13 cellular contexts compared by ENCODE assay signal in genomic region chr9:107299437-107299836, GRCh38. TPM values are rescaled to one million over a fixed set of nuclear protein-coding genes. Genes with fewer than 3 reads are reported as not detected.
DNase-seq lines count a peak whose midpoint lies in the region; ATAC-seq and TF ChIP-seq lines count a peak whose summit lies in the region.
"Had no signal": no experiment of that assay in that cellular context is flagged by ENCODE, and none has a peak within 500 bp of the region (broad histone marks: within the 10 kb centered on the region; RNA-seq: fewer than 3 reads in every experiment).

No MANE protein-coding gene starts in this region.

- H3K4me3 ChIP-seq in BE2C (ENCODE audit: low read depth, low read length), result no peak overlapping the region
- no peak overlapping the region for H3K4me3 ChIP-seq in GM23248
- no peak overlapping the region for H3K4me3 ChIP-seq in coronary artery

- peak; percentile 37 for ATAC-seq in T-helper 17 cell
- ATAC-seq in GM18520 (IDR thresholded peaks at IDR 0.05; ENCODE audit: unreplicated experiment), result no peak
- no peak for ATAC-seq in GM18511 (IDR thresholded peaks at IDR 0.05; ENCODE audit: unreplicated experiment)
- ATAC-seq: esophagus mucosa; naive thymus-derived CD4-positive, alpha-beta T cell had no signal

- H3K27me3 Mint-ChIP-seq in T-helper 17 cell, result no peaks in the 10 kb centered on the region
- H3K27me3 Mint-ChIP-seq in immature natural killer cell (ENCODE audit: low read depth in 3 of 3), result peaks cover 0 to 2% (median 1%) of the 10 kb centered on the region in 3 donors
- no peaks in the 10 kb centered on the region for H3K27me3 Mint-ChIP-seq in activated T-helper 2 cell treated with anti-CD3 and anti-CD28 coated beads, Interferon-gamma antibody, Interleukin-2, Interleukin-4, amounts not matched to agents 10 μg/mL and 5 μg/mL and 100 μg/mL, durations not matched to agents 14 hours and 24 hours and 36 hours (ENCODE audit: low read depth)
- H3K27me3 Mint-ChIP-seq: naive thymus-derived CD4-positive, alpha-beta T cell had no signal

- H4K20me1 ChIP-seq in GM23248 (ENCODE audit: insufficient read depth), result peaks cover 64% of the 10 kb centered on the region; the same call in 1 of the 2 replicates

- no peak overlapping the region for H2AFZ ChIP-seq in GM23248

- no peaks in the 10 kb centered on the region for H3K9me2 ChIP-seq in GM23248 (ENCODE audit: insufficient read depth)

- H3K9me3 Mint-ChIP-seq in immature natural killer cell, result no peaks in the 10 kb centered on the region
- no peaks in the 10 kb centered on the region for H3K9me3 Mint-ChIP-seq in activated T-helper 2 cell treated with anti-CD3 and anti-CD28 coated beads, Interferon-gamma antibody, Interleukin-2, Interleukin-4, amounts not matched to agents 10 μg/mL and 5 μg/mL and 100 μg/mL, durations not matched to agents 14 hours and 24 hours and 36 hours
- H3K9me3 Mint-ChIP-seq: naive thymus-derived CD4-positive, alpha-beta T cell had no signal

- DNase-seq in BE2C, result no peak
- peak; percentile 44 for DNase-seq in GM23248
- DNase-seq in T-helper 17 cell, result no peak
- DNase-seq in immature natural killer cell, result peak in 2 of 3 donors; percentile 5 to 24
- no peak for DNase-seq in activated T-helper 2 cell treated with anti-CD3 and anti-CD28 coated beads, Interferon-gamma antibody, Interleukin-2, Interleukin-4, amounts not matched to agents 10 μg/mL and 5 μg/mL and 100 μg/mL, durations not matched to agents 14 hours and 24 hours and 36 hours (ENCODE audit: low spot score)
- no peak for DNase-seq in coronary artery (ENCODE audit: low spot score)
- DNase-seq: H7; NCI-H2171 treated with DMSO at 0.1 percent for 48 hours; stimulated activated CD4-positive, alpha-beta T cell treated with anti-CD3 and anti-CD28 coated beads, Interleukin-15, amount 100 ng/mL, for 24 hours had no signal

- H3K4me1 ChIP-seq in BE2C, result peaks cover 8% of the 10 kb centered on the region
- peaks cover 43% of the 10 kb centered on the region for H3K4me1 ChIP-seq in GM23248 (ENCODE audit: insufficient read depth)

- H3K9ac ChIP-seq in GM23248, result no peak overlapping the region

- intact Hi-C loops in activated T-helper 2 cell treated with anti-CD3 and anti-CD28 coated beads, Interferon-gamma antibody, Interleukin-2, Interleukin-4, amounts not matched to agents 10 μg/mL and 5 μg/mL and 100 μg/mL, durations not matched to agents 14 hours and 24 hours and 36 hours (cut with micrococcal nuclease), result loop anchor here (1.0 kb wide), 1 partner anchor 10 kb away; no protein-coding TSS in a partner anchor

- H3F3A ChIP-seq in GM23248 (ENCODE audit: insufficient read depth), result peaks cover 30% of the 10 kb centered on the region

- no peaks in the 10 kb centered on the region for H3K27me3 ChIP-seq in BE2C
- no peaks in the 10 kb centered on the region for H3K27me3 ChIP-seq in GM23248 (replicated peaks; ENCODE audit: insufficient read depth)

- peaks cover 100% of the 10 kb centered on the region for H3K79me2 ChIP-seq in GM23248 (ENCODE audit: insufficient read depth)

- TF ChIP-seq CTCF in BE2C (IDR thresholded peaks at IDR 0.05; ENCODE audit: low read depth, low read length) (peak; percentile 17; the same call in 1 of the 2 replicates), coronary artery (IDR thresholded peaks at IDR 0.05) (no peak)

- H3K27ac Mint-ChIP-seq in T-helper 17 cell (peak overlapping the region; percentile 11), immature natural killer cell (peak overlapping the region in 3 of 6 donors; percentile 2 to 53 (median 12))
- H3K27ac Mint-ChIP-seq in activated T-helper 2 cell treated with anti-CD3 and anti-CD28 coated beads, Interferon-gamma antibody, Interleukin-2, Interleukin-4, amounts not matched to agents 10 μg/mL and 5 μg/mL and 100 μg/mL, durations not matched to agents 14 hours and 24 hours and 36 hours, result no peak overlapping the region

- H3K4me3 Mint-ChIP-seq in T-helper 17 cell (no peak overlapping the region), immature natural killer cell (peak overlapping the region in 1 of 5 donors; percentile 15)
- no peak overlapping the region for H3K4me3 Mint-ChIP-seq in activated T-helper 2 cell treated with anti-CD3 and anti-CD28 coated beads, Interferon-gamma antibody, Interleukin-2, Interleukin-4, amounts not matched to agents 10 μg/mL and 5 μg/mL and 100 μg/mL, durations not matched to agents 14 hours and 24 hours and 36 hours (ENCODE audit: low read depth)

- no peaks in the 10 kb centered on the region for H3K9me3 ChIP-seq in BE2C
- H3K9me3 ChIP-seq in GM23248 (ENCODE audit: low read depth), result no peaks in the 10 kb centered on the region
- H3K9me3 ChIP-seq in T-helper 17 cell (ENCODE audit: control insufficient read depth, low read length, poor library complexity, severe bottlenecking), result no peaks in the 10 kb centered on the region

- H3K4me2 ChIP-seq in GM23248 (ENCODE audit: unreplicated experiment), result peak overlapping the region; percentile 40

- H3K4me1 Mint-ChIP-seq in T-helper 17 cell, result peaks cover 21% of the 10 kb centered on the region
- peaks cover 41 to 70% of the 10 kb centered on the region in 2 donors for H3K4me1 Mint-ChIP-seq in immature natural killer cell
- peaks cover 33% of the 10 kb centered on the region for H3K4me1 Mint-ChIP-seq in activated T-helper 2 cell treated with anti-CD3 and anti-CD28 coated beads, Interferon-gamma antibody, Interleukin-2, Interleukin-4, amounts not matched to agents 10 μg/mL and 5 μg/mL and 100 μg/mL, durations not matched to agents 14 hours and 24 hours and 36 hours (ENCODE audit: low read depth)

- peaks cover 36% of the 10 kb centered on the region for H3K36me3 ChIP-seq in BE2C
- H3K36me3 ChIP-seq in GM23248 (ENCODE audit: low read depth), result peaks cover 48% of the 10 kb centered on the region

- in situ Hi-C loops in GM23248 (cut with MboI), result no loop called here

- 93 to 100% methylated on average over 1 of the region's 1 CpG for WGBS in GM23248 (ENCODE audit: low coverage in 1 of 2, low lambda C conversion rate in 2 of 2, missing lambda C conversion rate in 2 of 2), 2 experiments

- H3K27ac ChIP-seq in GM23248 (peak overlapping the region; percentile 2; the same call in 1 of the 2 replicates), coronary artery (no peak overlapping the region)

- H3K36me3 Mint-ChIP-seq in T-helper 17 cell (ENCODE audit: low read depth) (no peaks in the 10 kb centered on the region), immature natural killer cell (peaks cover 0 to 6% (median 0%) of the 10 kb centered on the region in 3 donors)
- H3K36me3 Mint-ChIP-seq in activated T-helper 2 cell treated with anti-CD3 and anti-CD28 coated beads, Interferon-gamma antibody, Interleukin-2, Interleukin-4, amounts not matched to agents 10 μg/mL and 5 μg/mL and 100 μg/mL, durations not matched to agents 14 hours and 24 hours and 36 hours (ENCODE audit: low read depth), result peaks cover 37% of the 10 kb centered on the region

RNA-seq across cellular contexts. Expression of gene RAD23B, which starts 16.4 kb away (rescaled TPM):
- polyA plus RNA-seq in BE2C (2012; ENCODE audit: insufficient read depth, insufficient read length, low read depth), result 270 TPM
- 122 and 124 TPM in 2 replicates for total RNA-seq in GM23248 (2014; rRNA removed; shearing (Covaris generic))
- polyA plus RNA-seq in GM23248 (2016; fragmentation: Nextera tagmentation; extraction: Ambion mirVana), result 16.8 and 18.9 TPM in 2 replicates
- 10 to 100 TPM; 64.8 to 75.8 TPM for total RNA-seq in T-helper 17 cell
- 10 to 100 TPM; 16.9 to 31.7 (median 17.3) TPM for polyA plus RNA-seq in immature natural killer cell
- total RNA-seq in activated T-helper 2 cell treated with anti-CD3 and anti-CD28 coated beads, Interferon-gamma antibody, Interleukin-2, Interleukin-4, amounts not matched to agents 10 μg/mL and 5 μg/mL and 100 μg/mL, durations not matched to agents 14 hours and 24 hours and 36 hours, result 142 and 145 TPM in 2 replicates

Comparison
In these comparisons a context has a peak if more than half of its experiments do, and no peak if none do; other contexts are left out.
1. DNase-seq: peak in GM23248 (single experiment) and immature natural killer cell (2 of 3); none in BE2C (single experiment), T-helper 17 cell (0 of 3), activated T-helper 2 cell treated with anti-CD3 and anti-CD28 coated beads, Interferon-gamma antibody, Interleukin-2, Interleukin-4, amounts not matched to agents 10 μg/mL and 5 μg/mL and 100 μg/mL, durations not matched to agents 14 hours and 24 hours and 36 hours (single experiment) and coronary artery (single experiment).